24 cellular contexts compared by ENCODE assay signal in the genomic region with DNA sequence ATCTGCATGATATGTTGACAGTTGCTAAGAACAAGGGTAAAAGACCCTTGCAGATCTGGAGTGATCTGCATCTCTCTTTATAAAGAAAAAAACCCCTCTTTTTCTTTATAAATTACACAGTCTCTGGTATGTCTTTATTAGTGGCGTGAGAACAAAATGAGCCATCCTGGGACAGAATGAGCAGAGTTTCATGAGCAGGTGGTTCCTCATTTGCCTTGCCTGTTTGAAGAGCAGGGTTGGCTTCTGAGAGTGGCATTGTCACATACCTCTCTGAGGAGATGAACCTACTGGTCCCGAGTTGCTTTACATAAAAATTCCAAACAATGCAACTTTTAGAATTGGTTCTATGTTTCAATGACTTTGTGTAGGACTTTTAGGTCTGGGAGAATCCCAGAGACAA.
"Had no signal": no experiment of that assay in that cellular context is flagged by ENCODE, and none has a peak within 500 bp of the region (broad histone marks: within the 10 kb centered on the region; RNA-seq: fewer than 3 reads in every experiment).

No MANE protein-coding gene starts in this region.

- H3K4me3 Mint-ChIP-seq: activated naive CD8-positive, alpha-beta T cell treated with anti-CD3 and anti-CD28 coated beads for 36 hours; activated T-cell treated with anti-CD3 and anti-CD28 coated beads, Interleukin-2, amount 50 U/mL, for 24 hours; activated T-helper 17 cell treated with anti-CD3 and anti-CD28 coated beads, Interleukin-2, amount 50 U/mL, for 72 hours; stimulated activated effector memory CD8-positive, alpha-beta T cell treated with anti-CD3 and anti-CD28 coated beads, Interleukin-12 subunit alpha, Interleukin-12 subunit beta, amount 100 ng/mL, for 72 hours had no signal

- ATAC-seq: activated T-helper 17 cell treated with anti-CD3 and anti-CD28 coated beads, Interleukin-2, amount 50 U/mL, for 72 hours; foreskin keratinocyte; left lobe of liver; right lobe of liver; stimulated activated effector memory CD8-positive, alpha-beta T cell treated with anti-CD3 and anti-CD28 coated beads, Interleukin-12 subunit alpha, Interleukin-12 subunit beta, amount 100 ng/mL, for 72 hours had no signal

- DNase-seq: activated CD4-positive, alpha-beta T cell treated with anti-CD3 and anti-CD28 coated beads, Interleukin-2, amount 50 U/mL, for 4 hours; activated CD8-positive, alpha-beta memory T cell treated with anti-CD3 and anti-CD28 coated beads for 24 hours; activated CD8-positive, alpha-beta memory T cell treated with anti-CD3 and anti-CD28 coated beads, Interleukin-2, amount 50 U/mL, for 4 hours; activated naive CD8-positive, alpha-beta T cell treated with anti-CD3 and anti-CD28 coated beads for 36 hours; activated T-cell treated with anti-CD3 and anti-CD28 coated beads, Interleukin-2, amount 50 U/mL, for 24 hours; central memory CD4-positive, alpha-beta T cell; effector memory CD4-positive, alpha-beta T cell; foreskin keratinocyte; kidney; naive B cell; occipital lobe; right lobe of liver; stimulated activated CD4-positive, alpha-beta T cell treated with anti-CD3 and anti-CD28 coated beads, Interleukin-1b, Interleukin-23, amount 100 ng/mL, for 48 hours; stomach had no signal

- H3K9me3 Mint-ChIP-seq: activated naive CD8-positive, alpha-beta T cell treated with anti-CD3 and anti-CD28 coated beads for 36 hours; activated T-cell treated with anti-CD3 and anti-CD28 coated beads, Interleukin-2, amount 50 U/mL, for 24 hours; activated T-helper 17 cell treated with anti-CD3 and anti-CD28 coated beads, Interleukin-2, amount 50 U/mL, for 72 hours; naive B cell; stimulated activated effector memory CD8-positive, alpha-beta T cell treated with anti-CD3 and anti-CD28 coated beads, Interleukin-12 subunit alpha, Interleukin-12 subunit beta, amount 100 ng/mL, for 72 hours had no signal

- H3K4me3 ChIP-seq: lung, right lobe of liver, skin epidermis, stomach, suprapubic skin, tibial nerve had no signal

- H3K27me3 ChIP-seq: foreskin keratinocyte, right lobe of liver, stomach, suprapubic skin, tibial nerve had no signal

- H3K36me3 ChIP-seq: right lobe of liver, stomach, suprapubic skin, tibial nerve had no signal

- H3K36me3 Mint-ChIP-seq: stimulated activated effector memory CD8-positive, alpha-beta T cell treated with anti-CD3 and anti-CD28 coated beads, Interleukin-12 subunit alpha, Interleukin-12 subunit beta, amount 100 ng/mL, for 72 hours had no signal

- H3K9me3 ChIP-seq: right lobe of liver, stomach, suprapubic skin, tibial nerve had no signal

- FAIRE-seq: astrocyte, colon, kidney, TTC549 had no signal

- H3K27ac ChIP-seq: foreskin keratinocyte, right lobe of liver, skin epidermis, stomach, suprapubic skin, tibial nerve had no signal

- H3K27me3 Mint-ChIP-seq: activated naive CD8-positive, alpha-beta T cell treated with anti-CD3 and anti-CD28 coated beads for 36 hours; activated T-cell treated with anti-CD3 and anti-CD28 coated beads, Interleukin-2, amount 50 U/mL, for 24 hours; activated T-helper 17 cell treated with anti-CD3 and anti-CD28 coated beads, Interleukin-2, amount 50 U/mL, for 72 hours; naive B cell had no signal

- H3K4me1 ChIP-seq: foreskin keratinocyte, right lobe of liver, stomach, suprapubic skin, tibial nerve had no signal

- H3K27ac Mint-ChIP-seq: activated naive CD8-positive, alpha-beta T cell treated with anti-CD3 and anti-CD28 coated beads for 36 hours; activated T-cell treated with anti-CD3 and anti-CD28 coated beads, Interleukin-2, amount 50 U/mL, for 24 hours; activated T-helper 17 cell treated with anti-CD3 and anti-CD28 coated beads, Interleukin-2, amount 50 U/mL, for 72 hours; stimulated activated effector memory CD8-positive, alpha-beta T cell treated with anti-CD3 and anti-CD28 coated beads, Interleukin-12 subunit alpha, Interleukin-12 subunit beta, amount 100 ng/mL, for 72 hours had no signal
